9 cellular contexts compared by ENCODE assay signal in genomic region chr1:149848811-149849210, GRCh38. TPM values are rescaled to one million over a fixed set of nuclear protein-coding genes. Genes with fewer than 3 reads are reported as not detected.
DNase-seq lines count a peak whose midpoint lies in the region; ATAC-seq and TF ChIP-seq lines count a peak whose summit lies in the region.
"Had no signal": no experiment of that assay in that cellular context is flagged by ENCODE, and none has a peak within 500 bp of the region (broad histone marks: within the 10 kb centered on the region; RNA-seq: fewer than 3 reads in every experiment).

No MANE protein-coding gene starts in this region.

- peak overlapping the region; percentile 80 for H3K27ac ChIP-seq in A673 (ENCODE audit: low read depth, low read length, poor library complexity, severe bottlenecking)
- H3K27ac ChIP-seq in right cardiac atrium (ENCODE audit: low read length), result no peak overlapping the region
- H3K27ac ChIP-seq: psoas muscle had no signal

- no peak for TF ChIP-seq CTCF in A673 (conservative IDR thresholded peaks at IDR 0.05; ENCODE audit: low read depth, low read length)

- BruUV-seq in A673 (replicated peaks; lab: Mats Ljungman, UMichigan), result no TSS peak

- peak overlapping the region; percentile 95 for H3K27ac Mint-ChIP-seq in activated CD8-positive, alpha-beta T cell treated with anti-CD3 and anti-CD28 coated beads, Interleukin-2, amount 10 ng/mL, durations not matched to agents 7 days and 5 days

- H3K4me3 ChIP-seq in A673 (ENCODE audit: low read depth, low read length, poor library complexity, severe bottlenecking) (peak overlapping the region; percentile 59), right cardiac atrium (ENCODE audit: low read length) (no peak overlapping the region)

- peak overlapping the region; percentile 83 for H3K4me3 Mint-ChIP-seq in activated CD8-positive, alpha-beta T cell treated with anti-CD3 and anti-CD28 coated beads, Interleukin-2, amount 10 ng/mL, durations not matched to agents 7 days and 5 days

- peak; percentile 28 for DNase-seq in A673 (ENCODE audit: low spot score)
- peak; percentile 3 for DNase-seq in HCEC 1CT
- DNase-seq in activated CD8-positive, alpha-beta T cell treated with anti-CD3 and anti-CD28 coated beads, Interleukin-2, amount 10 ng/mL, durations not matched to agents 7 days and 5 days, result peak; percentile 21
- DNase-seq in kidney tubule cell (ENCODE audit: low spot score), result peak; percentile 2
- no peak for DNase-seq in mucosa of gallbladder (ENCODE audit: low spot score)
- no peak for DNase-seq in right cardiac atrium
- DNase-seq: psoas muscle had no signal

- H3K27me3 Mint-ChIP-seq in activated CD8-positive, alpha-beta T cell treated with anti-CD3 and anti-CD28 coated beads, Interleukin-2, amount 10 ng/mL, durations not matched to agents 7 days and 5 days (ENCODE audit: low read depth), result no peaks in the 10 kb centered on the region

- POLR2A ChIA-PET in A673 (lab: Charles Lee; ENCODE audit: low non-redundant PET), result no interaction called here
- POLR2A ChIA-PET in activated CD8-positive, alpha-beta T cell treated with anti-CD3 and anti-CD28 coated beads, Interleukin-2, amount 10 ng/mL, durations not matched to agents 7 days and 5 days (lab: Charles Lee), result interaction anchor here (0.6 to 2.8 kb wide), 6 partner anchors 36 to 387 kb away, joined by 3 to 205 read pairs (median 4); partner anchors contain the start of gene ANP32E

- no peaks in the 10 kb centered on the region for H3K36me3 ChIP-seq in A673 (ENCODE audit: insufficient read depth, low read length, poor library complexity, severe bottlenecking)

- no peaks in the 10 kb centered on the region for H3K9me3 Mint-ChIP-seq in activated CD8-positive, alpha-beta T cell treated with anti-CD3 and anti-CD28 coated beads, Interleukin-2, amount 10 ng/mL, durations not matched to agents 7 days and 5 days (ENCODE audit: insufficient read depth)

- WGBS in right cardiac atrium, result 15% methylated on average over 2 of the region's 2 CpGs

- peaks cover 51% of the 10 kb centered on the region for H3K36me3 Mint-ChIP-seq in activated CD8-positive, alpha-beta T cell treated with anti-CD3 and anti-CD28 coated beads, Interleukin-2, amount 10 ng/mL, durations not matched to agents 7 days and 5 days (ENCODE audit: low read depth)

- no peak for ATAC-seq in activated CD8-positive, alpha-beta T cell treated with anti-CD3 and anti-CD28 coated beads, Interleukin-2, amount 10 ng/mL, durations not matched to agents 7 days and 5 days
- ATAC-seq in right cardiac atrium (no peak), GM19351 (IDR thresholded peaks at IDR 0.05; ENCODE audit: unreplicated experiment) (no peak), GM18907 (IDR thresholded peaks at IDR 0.05; ENCODE audit: unreplicated experiment) (no peak)
- ATAC-seq: psoas muscle had no signal

- peaks cover 43% of the 10 kb centered on the region for H3K4me1 Mint-ChIP-seq in activated CD8-positive, alpha-beta T cell treated with anti-CD3 and anti-CD28 coated beads, Interleukin-2, amount 10 ng/mL, durations not matched to agents 7 days and 5 days (ENCODE audit: low read depth)

- H3K9me3 ChIP-seq in A673 (ENCODE audit: low read depth, low read length, poor library complexity, severe bottlenecking), result no peaks in the 10 kb centered on the region
- no peaks in the 10 kb centered on the region for H3K9me3 ChIP-seq in right cardiac atrium (ENCODE audit: control insufficient read depth, low read length)
- H3K9me3 ChIP-seq: psoas muscle had no signal

- H3K4me1 ChIP-seq in A673 (ENCODE audit: insufficient read depth, low read length, poor library complexity, severe bottlenecking) (peaks cover 26% of the 10 kb centered on the region), right cardiac atrium (ENCODE audit: control insufficient read depth, insufficient read depth, low read length) (peaks cover 3% of the 10 kb centered on the region)

- intact Hi-C loops in A673 (cut with micrococcal nuclease; ENCODE audit: unreplicated experiment) (no loop called here), right cardiac atrium (cut with DNase I) (no loop called here)

- H3K27me3 ChIP-seq in A673 (replicated peaks; ENCODE audit: insufficient read depth, low read depth, low read length, poor library complexity) (no peaks in the 10 kb centered on the region), right cardiac atrium (ENCODE audit: control insufficient read depth, insufficient read depth) (no peaks in the 10 kb centered on the region)

- CTCF ChIA-PET in A673 (lab: Charles Lee), result no interaction called here
- CTCF ChIA-PET in activated CD8-positive, alpha-beta T cell treated with anti-CD3 and anti-CD28 coated beads, Interleukin-2, amount 10 ng/mL, durations not matched to agents 7 days and 5 days (lab: Charles Lee), result interaction anchor here (1.0 to 1.9 kb wide), 2 partner anchors 35 to 39 kb away, joined by 4 to 9 read pairs; a partner anchor contains a TSS

RNA-seq across cellular contexts. Expression of gene BOLA1, which starts 50.6 kb away (rescaled TPM):
- total RNA-seq in A673 (2021) (15.7 and 18.8 TPM in 2 replicates), mucosa of gallbladder (22.8 TPM), right cardiac atrium (10 to 100 TPM; 13.0 to 23.8 (median 19.4) TPM)
- total RNA-seq in activated CD8-positive, alpha-beta T cell treated with anti-CD3 and anti-CD28 coated beads, Interleukin-2, amount 10 ng/mL, durations not matched to agents 7 days and 5 days, result 10 to 100 TPM; 20.8 to 24.5 TPM
- polyA plus RNA-seq in right cardiac atrium, result 40.2 TPM

Comparison
In these comparisons a context has a peak if more than half of its experiments do, and no peak if none do; other contexts are left out.
1. DNase-seq: peak in A673 (single experiment), HCEC 1CT (single experiment), activated CD8-positive, alpha-beta T cell treated with anti-CD3 and anti-CD28 coated beads, Interleukin-2, amount 10 ng/mL, durations not matched to agents 7 days and 5 days (single experiment) and kidney tubule cell (single experiment); none in mucosa of gallbladder (single experiment) and right cardiac atrium (0 of 3).